ENCODE assay signal across 7 cellular contexts in genomic region chr2:84708442-84708841, GRCh38.
"Had no signal": no experiment of that assay in that cellular context is flagged by ENCODE, and none has a peak within 500 bp of the region (broad histone marks: within the 10 kb centered on the region; RNA-seq: fewer than 3 reads in every experiment).

No MANE protein-coding gene starts in this region.

- H3K9me3 Mint-ChIP-seq: IgD-negative memory B cell had no signal

- H2AFZ ChIP-seq: GM23248 had no signal

- ATAC-seq: HCT116 had no signal

- H3K27me3 Mint-ChIP-seq: IgD-negative memory B cell had no signal

- H3K4me1 ChIP-seq: HAP-1 had no signal

- H3K4me1 Mint-ChIP-seq: IgD-negative memory B cell had no signal

- H3K36me3 ChIP-seq: HAP-1 had no signal

- H3K9ac ChIP-seq: GM23248 had no signal

- H3K27ac ChIP-seq: GM23248 had no signal

- H3K27ac Mint-ChIP-seq: IgD-negative memory B cell had no signal

- H3K4me3 ChIP-seq: GM23248, HAP-1 had no signal

- H3K4me3 Mint-ChIP-seq: IgD-negative memory B cell had no signal

- DNase-seq: GM23248, GOT3, H7, KG1 had no signal

- H3K36me3 Mint-ChIP-seq: IgD-negative memory B cell had no signal

- H3K9me3 ChIP-seq: HAP-1 had no signal
